In genomic region chr20:58550661-58551060, GRCh38 we compare ENCODE assay signal across 13 cellular contexts. TPM values are rescaled to one million over a fixed set of nuclear protein-coding genes. Genes with fewer than 3 reads are reported as not detected.
DNase-seq lines count a peak whose midpoint lies in the region.
"Had no signal": no experiment of that assay in that cellular context is flagged by ENCODE, and none has a peak within 500 bp of the region (broad histone marks: within the 10 kb centered on the region; RNA-seq: fewer than 3 reads in every experiment).

No MANE protein-coding gene starts in this region.

- DNase-seq in SIG-M5 treated with dmso at 0.1 percent for 504 hours (lab: John Stamatoyannopoulos, UW; ENCODE audit: unreplicated experiment) (peak; percentile 18), SIG-M5 (lab: John Stamatoyannopoulos, UW) (no peak), astrocyte of the hippocampus (ENCODE audit: low read depth, low spot score) (peak; percentile 89), iris pigment epithelial cell (ENCODE audit: low read depth) (peak; percentile 98), ureter (ENCODE audit: low spot score) (peak; percentile 60), NCI-H2171 (lab: John Stamatoyannopoulos, UW) (no peak), NCI-H187 (lab: John Stamatoyannopoulos, UW) (no peak), NCI-H2227 treated with DMSO at 0.1 percent for 48 hours (lab: John Stamatoyannopoulos, UW) (no peak)
- DNase-seq: 8988T, heart right ventricle, T-helper 2 cell had no signal

RNA-seq across cellular contexts. Expression of gene APCDD1L, which starts 35.5 kb away (rescaled TPM):
- total RNA-seq in ureter: 2.3 TPM
- total RNA-seq: mesenteric fat pad, temporal lobe had no signal

Comparison
In these comparisons a context has a peak if more than half of its experiments do, and no peak if none do; other contexts are left out.
1. DNase-seq: peak in SIG-M5 treated with dmso at 0.1 percent for 504 hours (single experiment), astrocyte of the hippocampus (single experiment), iris pigment epithelial cell (single experiment) and ureter (single experiment); none in SIG-M5 (single experiment), NCI-H2171 (single experiment), NCI-H187 (0 of 2) and NCI-H2227 treated with DMSO at 0.1 percent for 48 hours (single experiment).